ENCODE assay signal across 33 cellular contexts in the genomic region with DNA sequence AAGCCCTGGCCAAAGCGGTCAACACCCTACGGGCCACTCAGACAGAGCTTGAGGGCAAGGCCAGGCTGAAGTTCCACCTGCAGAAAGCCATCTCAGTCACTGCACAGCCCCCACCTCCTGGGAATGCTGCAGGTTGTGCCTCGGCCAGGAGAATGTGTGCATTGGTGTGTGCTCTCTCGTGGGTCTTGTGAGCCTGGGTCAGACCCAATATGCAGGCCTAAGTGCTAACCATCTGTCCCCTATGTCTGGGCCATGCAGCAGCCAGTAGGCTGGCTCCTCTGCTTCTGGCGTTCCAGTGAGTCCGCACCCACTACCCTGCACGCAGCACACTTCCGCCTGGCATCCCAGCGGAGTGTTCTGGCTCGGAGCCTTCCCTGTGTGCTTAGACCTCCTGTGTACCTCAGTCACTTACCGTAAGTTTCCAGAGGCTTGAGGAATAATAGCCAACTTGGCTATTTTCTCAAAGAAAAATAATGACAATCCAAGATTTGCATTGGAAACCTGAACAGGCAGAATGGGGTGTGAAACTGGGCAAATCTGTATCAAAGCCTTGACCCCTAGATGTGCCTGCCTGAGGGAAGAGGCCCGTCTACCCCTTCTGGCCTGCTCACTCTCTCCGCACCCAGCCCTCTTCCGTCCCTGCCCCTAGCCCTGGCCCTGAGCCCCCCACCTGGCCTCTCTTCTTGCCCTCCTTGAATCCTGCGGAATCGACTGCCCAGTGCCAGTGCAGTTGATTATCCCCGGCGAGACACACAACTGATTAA. TPM values are rescaled to one million over a fixed set of nuclear protein-coding genes. Genes with fewer than 3 reads are reported as not detected.
A peak's percentile ranks its signal among the peaks of the same experiment; 100 is the strongest.
DNase-seq lines count a peak whose midpoint lies in the region; ATAC-seq, FAIRE-seq and TF ChIP-seq lines count a peak whose summit lies in the region.
"Had no signal": no experiment of that assay in that cellular context is flagged by ENCODE, and none has a peak within 500 bp of the region (broad histone marks: within the 10 kb centered on the region; RNA-seq: fewer than 3 reads in every experiment).

No MANE protein-coding gene starts in this region.

- BruUV-seq in Calu3 (replicated peaks; lab: Mats Ljungman, UMichigan): no TSS peak

- no peak overlapping the region for H3K9ac ChIP-seq in kidney (ENCODE audit: low read length in 2 of 2)
- H3K9ac ChIP-seq: BLaER1 had no signal

- TF ChIP-seq CTCF in Calu3 (IDR thresholded peaks at IDR 0.05; ENCODE audit: unreplicated experiment): no peak
- no peak for TF ChIP-seq CTCF in WTC11 (IDR thresholded peaks at IDR 0.05)
- TF ChIP-seq CTCF in kidney (IDR thresholded peaks at IDR 0.05; ENCODE audit: borderline replicate concordance, extremely low read depth, insufficient read depth): no peak

- H3K36me3 Mint-ChIP-seq in Calu3 (ENCODE audit: insufficient read depth, unreplicated experiment): no peaks in the 10 kb centered on the region
- peaks cover 8% of the 10 kb centered on the region for H3K36me3 Mint-ChIP-seq in WTC11
- no peaks in the 10 kb centered on the region for H3K36me3 Mint-ChIP-seq in activated T-helper 1 cell treated with anti-CD3 and anti-CD28 coated beads, Interleukin-12 subunit alpha, Interleukin-12 subunit beta, Interleukin-2, Interleukin-4 antibody, amounts not matched to agents 30 ng/mL and 10 ng/mL and 1 ng/mL, durations not matched to agents 14 hours and 24 hours and 36 hours (ENCODE audit: low read depth)

- no peaks in the 10 kb centered on the region for H3K36me3 ChIP-seq in kidney (ENCODE audit: control insufficient read depth in 1 of 2, insufficient read depth in 2 of 2, low read length in 2 of 2)
- H3K36me3 ChIP-seq: BLaER1, pancreas, stomach, transverse colon had no signal

- H3K4me1 Mint-ChIP-seq in Calu3 (ENCODE audit: low read depth, unreplicated experiment) (peaks cover 18% of the 10 kb centered on the region), WTC11 (peaks cover 75% of the 10 kb centered on the region)
- H3K4me1 Mint-ChIP-seq in activated T-helper 1 cell treated with anti-CD3 and anti-CD28 coated beads, Interleukin-12 subunit alpha, Interleukin-12 subunit beta, Interleukin-2, Interleukin-4 antibody, amounts not matched to agents 30 ng/mL and 10 ng/mL and 1 ng/mL, durations not matched to agents 14 hours and 24 hours and 36 hours (ENCODE audit: low read depth): no peaks in the 10 kb centered on the region

- POLR2A ChIA-PET in WTC11 (lab: Charles Lee): interaction anchor here (1.1 kb wide), 1 partner anchor 17 kb away, joined by 6 read pairs; no protein-coding TSS in a partner anchor

- no peak overlapping the region for H3K4me3 ChIP-seq in kidney (ENCODE audit: low read length in 2 of 2)
- H3K4me3 ChIP-seq: BLaER1, pancreas, transverse colon had no signal

- CTCF ChIA-PET in Calu3 (lab: Charles Lee) (interaction anchor here (1.3 kb wide), 1 partner anchor 11 kb away, joined by 3 read pairs; no protein-coding TSS in a partner anchor), WTC11 (lab: Charles Lee) (interaction anchor here (1.1 to 1.5 kb wide), 3 partner anchors 13 to 469 kb away, joined by 3 to 6 read pairs (median 4); no protein-coding TSS in a partner anchor)

- H3K27ac Mint-ChIP-seq in Calu3 (ENCODE audit: unreplicated experiment) (no peak overlapping the region), WTC11 (peak overlapping the region; percentile 37; the same call in 1 of the 2 replicates)
- H3K27ac Mint-ChIP-seq in activated T-helper 1 cell treated with anti-CD3 and anti-CD28 coated beads, Interleukin-12 subunit alpha, Interleukin-12 subunit beta, Interleukin-2, Interleukin-4 antibody, amounts not matched to agents 30 ng/mL and 10 ng/mL and 1 ng/mL, durations not matched to agents 14 hours and 24 hours and 36 hours: no peak overlapping the region
- H3K27ac Mint-ChIP-seq: activated B cell treated with CpG ODN at 0.5 μM for 24 hours; activated naive CD8-positive, alpha-beta T cell treated with anti-CD3 and anti-CD28 coated beads, Interleukin-2, amount 50 U/mL, for 24 hours had no signal

- H3K9me3 Mint-ChIP-seq in Calu3 (ENCODE audit: low read depth, unreplicated experiment) (no peaks in the 10 kb centered on the region), WTC11 (no peaks in the 10 kb centered on the region)
- H3K9me3 Mint-ChIP-seq in activated T-helper 1 cell treated with anti-CD3 and anti-CD28 coated beads, Interleukin-12 subunit alpha, Interleukin-12 subunit beta, Interleukin-2, Interleukin-4 antibody, amounts not matched to agents 30 ng/mL and 10 ng/mL and 1 ng/mL, durations not matched to agents 14 hours and 24 hours and 36 hours: no peaks in the 10 kb centered on the region
- H3K9me3 Mint-ChIP-seq: activated B cell treated with CpG ODN at 0.5 μM for 24 hours; activated naive CD8-positive, alpha-beta T cell treated with anti-CD3 and anti-CD28 coated beads, Interleukin-2, amount 50 U/mL, for 24 hours had no signal

- peaks cover 59% of the 10 kb centered on the region for H3K27me3 Mint-ChIP-seq in Calu3 (ENCODE audit: unreplicated experiment)
- H3K27me3 Mint-ChIP-seq in WTC11 (ENCODE audit: low read depth): peaks cover 100% of the 10 kb centered on the region
- peaks cover 78% of the 10 kb centered on the region for H3K27me3 Mint-ChIP-seq in activated T-helper 1 cell treated with anti-CD3 and anti-CD28 coated beads, Interleukin-12 subunit alpha, Interleukin-12 subunit beta, Interleukin-2, Interleukin-4 antibody, amounts not matched to agents 30 ng/mL and 10 ng/mL and 1 ng/mL, durations not matched to agents 14 hours and 24 hours and 36 hours (ENCODE audit: insufficient read depth)

- peaks cover 0 to 9% of the 10 kb centered on the region in 2 donors for H3K4me1 ChIP-seq in kidney (ENCODE audit: control insufficient read depth in 1 of 2, insufficient read depth in 1 of 2, low read depth in 1 of 2, low read length in 2 of 2)
- H3K4me1 ChIP-seq: BLaER1 had no signal

- FAIRE-seq in kidney (lab: Jason Lieb, UNC): no peak
- FAIRE-seq: GM12878, HepG2, pancreas had no signal

- H3K9me3 ChIP-seq in kidney (ENCODE audit: control insufficient read depth in 1 of 2, low read length in 2 of 2): no peaks in the 10 kb centered on the region
- H3K9me3 ChIP-seq: pancreas, stomach, transverse colon had no signal

- H3K4me3 Mint-ChIP-seq in Calu3 (ENCODE audit: low read depth, unreplicated experiment) (peak overlapping the region; percentile 52), WTC11 (peak overlapping the region; percentile 48)
- no peak overlapping the region for H3K4me3 Mint-ChIP-seq in activated T-helper 1 cell treated with anti-CD3 and anti-CD28 coated beads, Interleukin-12 subunit alpha, Interleukin-12 subunit beta, Interleukin-2, Interleukin-4 antibody, amounts not matched to agents 30 ng/mL and 10 ng/mL and 1 ng/mL, durations not matched to agents 14 hours and 24 hours and 36 hours
- H3K4me3 Mint-ChIP-seq: activated B cell treated with CpG ODN at 0.5 μM for 24 hours; activated naive CD8-positive, alpha-beta T cell treated with anti-CD3 and anti-CD28 coated beads, Interleukin-2, amount 50 U/mL, for 24 hours had no signal

- DNase-seq in Calu3 (no peak), WTC11 (ENCODE audit: low spot score) (no peak), kidney (peak; percentile 45), posterior vena cava (ENCODE audit: low spot score) (peak; percentile 66)
- no peak for DNase-seq in activated T-helper 1 cell treated with anti-CD3 and anti-CD28 coated beads, Interleukin-12 subunit alpha, Interleukin-12 subunit beta, Interleukin-2, Interleukin-4 antibody, amounts not matched to agents 30 ng/mL and 10 ng/mL and 1 ng/mL, durations not matched to agents 14 hours and 24 hours and 36 hours (ENCODE audit: low spot score)
- no peak for DNase-seq in stimulated activated CD4-positive, alpha-beta T cell treated with anti-CD3 and anti-CD28 coated beads, Interleukin-4, amount 100 ng/mL, for 1 hour
- DNase-seq: activated B cell treated with CpG ODN at 0.5 μM for 24 hours; activated CD4-positive, alpha-beta T cell treated with anti-CD3 and anti-CD28 coated beads, Interleukin-2, amount 50 U/mL, for 4 hours; activated effector memory CD4-positive, alpha-beta T cell treated with anti-CD3 and anti-CD28 coated beads, Interleukin-2, amount 50 U/mL, for 16 hours; activated naive CD8-positive, alpha-beta T cell treated with anti-CD3 and anti-CD28 coated beads, Interleukin-2, amount 50 U/mL, for 24 hours; COR-L47; DND-41; HCEC 1CT; left cardiac atrium; mesenchymal stem cell; NCI-H1048; NCI-H1930; NCI-H774; PC-3; Right ventricle myocardium superior; stomach; T-helper 9 cell; transverse colon had no signal

- no peak overlapping the region for H3K27ac ChIP-seq in kidney (ENCODE audit: low read depth in 2 of 2, low read length in 2 of 2)
- H3K27ac ChIP-seq: BLaER1, epithelial cell of prostate, pancreas, stomach, transverse colon had no signal

- ATAC-seq in WTC11 (no peak), HG03025 (IDR thresholded peaks at IDR 0.05; ENCODE audit: low FRiP score, unreplicated experiment) (no peak), GM19397 (IDR thresholded peaks at IDR 0.05; ENCODE audit: unreplicated experiment) (no peak)
- ATAC-seq: activated naive CD8-positive, alpha-beta T cell treated with anti-CD3 and anti-CD28 coated beads, Interleukin-2, amount 50 U/mL, for 24 hours; HepG2; PC-3; sciatic nerve had no signal

- intact Hi-C loops in Calu3 (cut with micrococcal nuclease; ENCODE audit: unreplicated experiment): no loop called here
- intact Hi-C loops in kidney (cut with DNase I): no loop called here
- intact Hi-C loops in posterior vena cava (cut with DNase I): loop anchor here in 1 of 2 donors (5.0 kb wide), 1 partner anchor 891 kb away; no protein-coding TSS in a partner anchor
- intact Hi-C loops in activated T-helper 1 cell treated with anti-CD3 and anti-CD28 coated beads, Interleukin-12 subunit alpha, Interleukin-12 subunit beta, Interleukin-2, Interleukin-4 antibody, amounts not matched to agents 30 ng/mL and 10 ng/mL and 1 ng/mL, durations not matched to agents 14 hours and 24 hours and 36 hours (cut with micrococcal nuclease): no loop called here

TF ChIP-seq in WTC11, 78 proteins besides CTCF, POLR2A, EP300 and RAD21 (continues in another document):
- no peak for TF ChIP-seq NFE2L1 (CRISPR knock-in tag; IDR thresholded peaks at IDR 0.05)

RNA-seq across cellular contexts. Expression of a gene that starts 7.2 kb away (rescaled TPM):
- not detected in 2 replicates for total RNA-seq in Calu3 (2022)
- total RNA-seq in WTC11 (2021): 6.2 to 13.2 TPM (median 6.6 TPM) in 3 replicates
- total RNA-seq in kidney: 0.16 TPM
- 0.19 TPM for polyA plus RNA-seq in kidney (ENCODE audit: insufficient read depth, low read depth, low replicate concordance)
- total RNA-seq in posterior vena cava: not detected
- not detected in 2 replicates for total RNA-seq in activated T-helper 1 cell treated with anti-CD3 and anti-CD28 coated beads, Interleukin-12 subunit alpha, Interleukin-12 subunit beta, Interleukin-2, Interleukin-4 antibody, amounts not matched to agents 30 ng/mL and 10 ng/mL and 1 ng/mL, durations not matched to agents 14 hours and 24 hours and 36 hours
- total RNA-seq: activated B cell treated with CpG ODN at 0.5 μM for 24 hours, cerebellum, HepG2, left cardiac atrium, LHCN-M2, Right ventricle myocardium superior, sciatic nerve, stomach, transverse colon had no signal
- polyA plus RNA-seq: HepG2, stomach had no signal

Comparison
In these comparisons a context has a peak if more than half of its experiments do, and no peak if none do; other contexts are left out.
1. DNase-seq: peak in kidney (single experiment) and posterior vena cava (single experiment); none in Calu3 (single experiment), WTC11 (single experiment), activated T-helper 1 cell treated with anti-CD3 and anti-CD28 coated beads, Interleukin-12 subunit alpha, Interleukin-12 subunit beta, Interleukin-2, Interleukin-4 antibody, amounts not matched to agents 30 ng/mL and 10 ng/mL and 1 ng/mL, durations not matched to agents 14 hours and 24 hours and 36 hours (single experiment) and stimulated activated CD4-positive, alpha-beta T cell treated with anti-CD3 and anti-CD28 coated beads, Interleukin-4, amount 100 ng/mL, for 1 hour (single experiment).